8 cellular contexts compared by ENCODE assay signal in genomic region chr5:141883184-141883947, GRCh38. TPM values are rescaled to one million over a fixed set of nuclear protein-coding genes. Genes with fewer than 3 reads are reported as not detected.
DNase-seq lines count a peak whose midpoint lies in the region; ATAC-seq and TF ChIP-seq lines count a peak whose summit lies in the region.

No MANE protein-coding gene starts in this region.

- H3K79me2 ChIP-seq in trophoblast cell (ENCODE audit: control insufficient read depth, insufficient read depth, low read length, poor library complexity), result no peaks in the 10 kb centered on the region

- H3K4me3 ChIP-seq in HEK293 (ENCODE audit: low read depth, low read length), result no peak overlapping the region
- peak overlapping the region in 1 of 10 donors; percentile 14 for H3K4me3 ChIP-seq in heart right ventricle
- no peak overlapping the region for H3K4me3 ChIP-seq in trophoblast cell (ENCODE audit: low read depth, low read length)

- H3K27ac ChIP-seq in HEK293 (ENCODE audit: extremely low read depth, low read depth, low read length), result no peak overlapping the region
- peak overlapping the region in 2 of 10 donors; percentile 95 to 97 for H3K27ac ChIP-seq in heart right ventricle
- no peak overlapping the region for H3K27ac ChIP-seq in trophoblast cell (ENCODE audit: low read depth, low read length)

- H3K4me2 ChIP-seq in trophoblast cell (ENCODE audit: low read length), result peak overlapping the region; percentile 36

- intact Hi-C loops in heart right ventricle (cut with DNase I), result loop anchor here in 8 of 10 donors (2.0 to 10.0 kb wide), 10 partner anchors 31 to 201 kb away; partner anchors contain the start of genes PCDH12 (in 5 of the 8), ARAP3 (in 1 of the 8), DELE1 (in 1 of the 8) and RNF14 (in 1 of the 8)

- H3K36me3 ChIP-seq in HEK293 (ENCODE audit: control insufficient read depth in 2 of 2, insufficient read depth in 1 of 2, low read length in 2 of 2), result no peaks in the 10 kb centered on the region
- no peaks in the 10 kb centered on the region for H3K36me3 ChIP-seq in heart right ventricle
- no peaks in the 10 kb centered on the region for H3K36me3 ChIP-seq in trophoblast cell (ENCODE audit: control insufficient read depth in 1 of 2, insufficient read depth in 2 of 2, low read length in 2 of 2)

- H3K18ac ChIP-seq in trophoblast cell (ENCODE audit: low read length), result no peak overlapping the region

- H3K23ac ChIP-seq in trophoblast cell (ENCODE audit: low read length), result no peak overlapping the region

- no peak overlapping the region for H3K9ac ChIP-seq in trophoblast cell (ENCODE audit: low read length)

- H4K91ac ChIP-seq in trophoblast cell (ENCODE audit: low read depth, low read length), result no peak overlapping the region

- H3K27me3 ChIP-seq in heart right ventricle (peaks cover 8 to 73% (median 34%) of the 10 kb centered on the region in 7 donors), trophoblast cell (ENCODE audit: insufficient read depth, low read length) (no peaks in the 10 kb centered on the region)

- no peaks in the 10 kb centered on the region for H3K79me1 ChIP-seq in trophoblast cell (ENCODE audit: low read length)

- no peak overlapping the region for H3K4ac ChIP-seq in trophoblast cell (ENCODE audit: low read depth, low read length)

- H2AFZ ChIP-seq in trophoblast cell (ENCODE audit: insufficient read depth, low read length, poor library complexity), result no peak overlapping the region

- ATAC-seq in heart right ventricle (no peak), GM21367 (IDR thresholded peaks at IDR 0.05; ENCODE audit: unreplicated experiment) (no peak), GM19467 (IDR thresholded peaks at IDR 0.05; ENCODE audit: unreplicated experiment) (no peak), HG03442 (IDR thresholded peaks at IDR 0.05; ENCODE audit: unreplicated experiment) (no peak)

- no peak overlapping the region for H3K14ac ChIP-seq in trophoblast cell (ENCODE audit: low read length)

- H4K8ac ChIP-seq in trophoblast cell (ENCODE audit: low read depth, low read length), result no peak overlapping the region

- WGBS in heart right ventricle, 2 donors, result 4 to 7% methylated on average over 38 of the region's 38 CpGs
- no CpG with 5 or more reads among the region's 38 CpGs for WGBS in trophoblast cell (ENCODE audit: extremely low coverage, insufficient coverage, insufficient read length)

- no peak overlapping the region for H2AK5ac ChIP-seq in trophoblast cell (ENCODE audit: low read length)

- no peak overlapping the region for H2BK5ac ChIP-seq in trophoblast cell (ENCODE audit: low read depth, low read length, poor library complexity)

- H4K12ac ChIP-seq in trophoblast cell (ENCODE audit: low read depth, low read length), result no peak overlapping the region

- peak; percentile 19 for DNase-seq in activated CD4-positive, alpha-beta T cell treated with anti-CD3 and anti-CD28 coated beads, Interleukin-2, amount 50 U/mL, for 1 hour
- DNase-seq in heart right ventricle, result peak; percentile 58 to 60
- DNase-seq in trophoblast cell, result peak in 1 of 2 donors; percentile 50
- no peak for DNase-seq in GOT3 (lab: John Stamatoyannopoulos, UW)

- POLR2A ChIA-PET in HEK293 (lab: Yijun Ruan, JAX), result interaction anchor here (1.5 kb wide), 1 partner anchor 40 kb away, joined by 3 read pairs; the partner anchor contains the start of gene DELE1

- H3K4me1 ChIP-seq in HEK293 (ENCODE audit: control insufficient read depth, insufficient read depth, low read length), result peaks cover 5% of the 10 kb centered on the region; the same call in 1 of the 2 replicates
- peaks cover 5 to 55% (median 45%) of the 10 kb centered on the region in 9 donors for H3K4me1 ChIP-seq in heart right ventricle
- peaks cover 22 to 34% of the 10 kb centered on the region in 2 experiments for H3K4me1 ChIP-seq in trophoblast cell (ENCODE audit: control insufficient read depth in 1 of 2, insufficient read depth in 2 of 2, low read length in 2 of 2)

- H3K9me3 ChIP-seq in HEK293 (ENCODE audit: control insufficient read depth, insufficient read depth, low read depth, low read length), result no peaks in the 10 kb centered on the region
- no peaks in the 10 kb centered on the region for H3K9me3 ChIP-seq in heart right ventricle
- no peaks in the 10 kb centered on the region for H3K9me3 ChIP-seq in trophoblast cell (ENCODE audit: insufficient read depth, low read depth, low read length)

- no peak overlapping the region for H2BK12ac ChIP-seq in trophoblast cell (ENCODE audit: low read length)

- CTCF ChIA-PET in HEK293 (lab: Yijun Ruan, JAX), result interaction anchor here (0.6 to 10.1 kb wide), 8 partner anchors 8 to 190 kb away, joined by 3 to 104 read pairs (median 32); no protein-coding TSS in a partner anchor

- H2BK120ac ChIP-seq in trophoblast cell (ENCODE audit: insufficient read depth, low read length, poor library complexity), result no peak overlapping the region

- no peak for TF ChIP-seq CTCF in HEK293 (tag by site-specific recombination; IDR thresholded peaks at IDR 0.05)
- no peak for TF ChIP-seq CTCF in heart right ventricle (IDR thresholded peaks at IDR 0.05)

TF ChIP-seq in HEK293, 187 proteins besides CTCF, POLR2A, EP300 and RAD21:
- TF ChIP-seq ZSCAN4 (tag by site-specific recombination; IDR thresholded peaks at IDR 0.05) (no peak), ZNF792 (tag by site-specific recombination; IDR thresholded peaks at IDR 0.05) (no peak), GLIS2 (tag by site-specific recombination; IDR thresholded peaks at IDR 0.05) (peak; percentile 44), REST (tag by site-specific recombination; IDR thresholded peaks at IDR 0.05) (peak; percentile 98), PATZ1 (tag by site-specific recombination; IDR thresholded peaks at IDR 0.05) (peak; percentile 41; the same call in 1 of the 2 replicates)

RNA-seq across cellular contexts. Expression of gene PCDH1, which starts 5.2 kb away (rescaled TPM):
- total RNA-seq in heart right ventricle, result 10 to 100 TPM in 9 of 10 donors, 1 to 10 TPM in 1; 8.4 to 45.8 (median 17.9) TPM
- polyA plus RNA-seq in heart right ventricle, result 10 to 100 TPM; 16.2 to 21.6 TPM
- 5.0 TPM in 2 replicates for polyA plus RNA-seq in trophoblast cell (2013)

RNA-seq across cellular contexts. Expression of gene DELE1, which starts 40.3 kb away (rescaled TPM):
- total RNA-seq in heart right ventricle, result 100 to 1,000 TPM in 6 of 10 donors, 10 to 100 TPM in 4; 82.1 to 192 (median 141) TPM
- 10 to 100 TPM; 50.1 to 69.8 TPM for polyA plus RNA-seq in heart right ventricle
- polyA plus RNA-seq in trophoblast cell (2013), result 20.0 and 20.3 TPM in 2 replicates
